ENCODE assay signal across 29 cellular contexts in the genomic region with DNA sequence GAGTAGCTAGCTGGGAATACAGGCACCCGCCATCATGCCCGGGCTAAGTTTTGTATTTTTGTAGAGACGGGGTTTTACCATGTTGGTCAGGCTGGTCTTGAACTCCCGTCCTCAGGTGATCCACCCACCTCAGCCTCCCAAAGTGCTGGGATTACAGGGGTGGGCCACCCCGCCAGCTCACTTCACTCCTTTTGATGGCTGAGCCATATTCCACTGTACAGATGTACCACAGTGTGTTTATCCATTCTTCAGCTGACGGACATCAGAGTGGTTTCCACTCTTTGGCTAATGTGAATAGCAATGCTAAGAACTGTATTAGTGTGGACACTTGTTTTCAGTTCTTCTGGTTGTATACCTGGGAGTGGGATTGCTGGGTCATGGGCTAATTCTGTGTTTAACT.
"Had no signal": no experiment of that assay in that cellular context is flagged by ENCODE, and none has a peak within 500 bp of the region (broad histone marks: within the 10 kb centered on the region; RNA-seq: fewer than 3 reads in every experiment).

No MANE protein-coding gene starts in this region.

- H3K27ac ChIP-seq: hepatocyte, left lung, neural progenitor cell, neutrophil, ovary, skin epidermis, suprapubic skin, upper lobe of right lung had no signal

- H3K27ac Mint-ChIP-seq: mesothelial cell of epicardium; natural killer cell; neural progenitor cell; stimulated activated naive CD8-positive, alpha-beta T cell treated with anti-CD3 and anti-CD28 coated beads, Interleukin-15, Interleukin-2, amounts not matched to agents 100 ng/mL and 50 ng/mL, for 24 hours had no signal

- ATAC-seq: left colon, left lung, natural killer cell, sciatic nerve, upper lobe of right lung had no signal

- H3K4me1 Mint-ChIP-seq: mesothelial cell of epicardium had no signal

- H3K36me3 Mint-ChIP-seq: naive B cell, natural killer cell had no signal

- H3K4me3 ChIP-seq: hepatocyte, left lung, lung, neural progenitor cell, ovary, skin epidermis, suprapubic skin, thoracic aorta, tibial artery, upper lobe of right lung had no signal

- H3K36me3 ChIP-seq: neural progenitor cell, ovary had no signal

- H3K4me1 ChIP-seq: left lung, suprapubic skin, upper lobe of right lung had no signal

- H3K4me3 Mint-ChIP-seq: mesothelial cell of epicardium; naive B cell; natural killer cell; neural progenitor cell; stimulated activated naive CD8-positive, alpha-beta T cell treated with anti-CD3 and anti-CD28 coated beads, Interleukin-15, Interleukin-2, amounts not matched to agents 100 ng/mL and 50 ng/mL, for 24 hours had no signal

- DNase-seq: kidney glomerular epithelial cell; left colon; mesendoderm; naive B cell; natural killer cell; nephron progenitor cell; occipital lobe; ovary; right cardiac atrium; stimulated activated CD4-positive, alpha-beta T cell treated with anti-CD3 and anti-CD28 coated beads, Interleukin-12 subunit alpha, Interleukin-12 subunit beta, amount 100 ng/mL, for 4 hours; stimulated activated CD4-positive, alpha-beta T cell treated with anti-CD3 and anti-CD28 coated beads, Interleukin-15, amount 100 ng/mL, for 24 hours; stimulated activated CD4-positive, alpha-beta T cell treated with anti-CD3 and anti-CD28 coated beads, Interleukin-2, amount 100 ng/mL, for 24 hours; stimulated activated CD4-positive, alpha-beta T cell treated with anti-CD3 and anti-CD28 coated beads, Interleukin-4, amount 100 ng/mL, for 1 hour; stimulated activated naive CD4-positive, alpha-beta T cell; tibial artery; trophoblast cell; upper lobe of right lung had no signal

- H3K27me3 ChIP-seq: hepatocyte, left lung, neural progenitor cell, neutrophil, ovary, suprapubic skin, tibial artery, upper lobe of right lung had no signal

- H3K9me3 ChIP-seq: left lung, neutrophil, ovary, suprapubic skin, thoracic aorta, tibial artery, upper lobe of right lung had no signal

- H3K9me3 Mint-ChIP-seq: naive B cell; natural killer cell; nephron progenitor cell; neural progenitor cell; stimulated activated naive CD8-positive, alpha-beta T cell treated with anti-CD3 and anti-CD28 coated beads, Interleukin-15, Interleukin-2, amounts not matched to agents 100 ng/mL and 50 ng/mL, for 24 hours had no signal

- H3K27me3 Mint-ChIP-seq: progenitor cell of endocrine pancreas; stimulated activated naive CD8-positive, alpha-beta T cell treated with anti-CD3 and anti-CD28 coated beads, Interleukin-15, Interleukin-2, amounts not matched to agents 100 ng/mL and 50 ng/mL, for 24 hours had no signal
